8 cellular contexts compared by ENCODE assay signal in genomic region chr15:75104804-75105557, GRCh38.
DNase-seq lines count a peak whose midpoint lies in the region; ATAC-seq lines count a peak whose summit lies in the region.

No MANE protein-coding gene starts in this region.

- H2AFZ ChIP-seq in GM23248: no peak overlapping the region

- H3K9me2 ChIP-seq in GM23248 (ENCODE audit: insufficient read depth): no peaks in the 10 kb centered on the region

- DNase-seq in GM04503 (ENCODE audit: low read depth) (peak; percentile 63), GM23248 (peak; percentile 93), NCI-H2029 treated with DMSO at 0.1 percent for 48 hours (lab: John Stamatoyannopoulos, UW) (peak; percentile 36), right cardiac atrium (no peak), activated gamma-delta T cell (lab: John Stamatoyannopoulos, UW) (no peak), HT-29 (ENCODE audit: low spot score) (no peak)
- peak; percentile 28 for DNase-seq in activated naive CD4-positive, alpha-beta T cell treated with anti-CD3 and anti-CD28 coated beads, Interleukin-2, amount 10 ng/mL, durations not matched to agents 7 days and 5 days
- peak; percentile 32 to 42 for DNase-seq in stimulated activated CD8-positive, alpha-beta memory T cell treated with anti-CD3 and anti-CD28 coated beads, Interleukin-15, amount 100 ng/mL, for 48 hours (ENCODE audit: low read depth in 2 of 2)

- H3K4me1 ChIP-seq in GM23248 (ENCODE audit: insufficient read depth) (peaks cover 18% of the 10 kb centered on the region), right cardiac atrium (ENCODE audit: control insufficient read depth, insufficient read depth, low read length) (no peaks in the 10 kb centered on the region)

- H3K27ac Mint-ChIP-seq in activated naive CD4-positive, alpha-beta T cell treated with anti-CD3 and anti-CD28 coated beads, Interleukin-2, amount 10 ng/mL, durations not matched to agents 7 days and 5 days: peak overlapping the region; percentile 28

- H3F3A ChIP-seq in GM23248 (ENCODE audit: insufficient read depth): peaks cover 15% of the 10 kb centered on the region

- H3K27me3 ChIP-seq in GM23248 (replicated peaks; ENCODE audit: insufficient read depth) (no peaks in the 10 kb centered on the region), right cardiac atrium (ENCODE audit: control insufficient read depth, insufficient read depth) (no peaks in the 10 kb centered on the region)

- H3K4me2 ChIP-seq in GM23248 (ENCODE audit: unreplicated experiment): peak overlapping the region; percentile 2

- no peaks in the 10 kb centered on the region for H3K79me2 ChIP-seq in GM23248 (ENCODE audit: insufficient read depth)

- H3K4me1 Mint-ChIP-seq in activated naive CD4-positive, alpha-beta T cell treated with anti-CD3 and anti-CD28 coated beads, Interleukin-2, amount 10 ng/mL, durations not matched to agents 7 days and 5 days: peaks cover 32% of the 10 kb centered on the region

- H3K4me3 ChIP-seq in GM23248: no peak overlapping the region
- H3K4me3 ChIP-seq in right cardiac atrium (ENCODE audit: low read length): no peak overlapping the region

- no peaks in the 10 kb centered on the region for H3K9me3 ChIP-seq in GM23248 (ENCODE audit: low read depth)
- no peaks in the 10 kb centered on the region for H3K9me3 ChIP-seq in right cardiac atrium (ENCODE audit: control insufficient read depth, low read length)

- intact Hi-C loops in right cardiac atrium (cut with DNase I): no loop called here

- H4K20me1 ChIP-seq in GM23248 (ENCODE audit: insufficient read depth): no peaks in the 10 kb centered on the region

- no peaks in the 10 kb centered on the region for H3K36me3 Mint-ChIP-seq in activated naive CD4-positive, alpha-beta T cell treated with anti-CD3 and anti-CD28 coated beads, Interleukin-2, amount 10 ng/mL, durations not matched to agents 7 days and 5 days

- CTCF ChIA-PET in activated naive CD4-positive, alpha-beta T cell treated with anti-CD3 and anti-CD28 coated beads, Interleukin-2, amount 10 ng/mL, durations not matched to agents 7 days and 5 days (lab: Charles Lee): no interaction called here

- H3K9ac ChIP-seq in GM23248: peak overlapping the region; percentile 27; the same call in 1 of the 2 replicates

- H3K27ac ChIP-seq in GM23248 (peak overlapping the region; percentile 61), right cardiac atrium (ENCODE audit: low read length) (no peak overlapping the region)

- in situ Hi-C loops in GM23248 (cut with MboI): no loop called here

- H3K27me3 Mint-ChIP-seq in activated naive CD4-positive, alpha-beta T cell treated with anti-CD3 and anti-CD28 coated beads, Interleukin-2, amount 10 ng/mL, durations not matched to agents 7 days and 5 days: peaks cover 47% of the 10 kb centered on the region

- H3K9me3 Mint-ChIP-seq in activated naive CD4-positive, alpha-beta T cell treated with anti-CD3 and anti-CD28 coated beads, Interleukin-2, amount 10 ng/mL, durations not matched to agents 7 days and 5 days: no peaks in the 10 kb centered on the region

- WGBS in GM23248 (ENCODE audit: low coverage in 1 of 2, low lambda C conversion rate in 2 of 2, missing lambda C conversion rate in 2 of 2), 2 experiments: 68 to 72% methylated on average over 3 of the region's 3 CpGs
- 56% methylated on average over 3 of the region's 3 CpGs for WGBS in right cardiac atrium

- no peak overlapping the region for H3K4me3 Mint-ChIP-seq in activated naive CD4-positive, alpha-beta T cell treated with anti-CD3 and anti-CD28 coated beads, Interleukin-2, amount 10 ng/mL, durations not matched to agents 7 days and 5 days

- H3K36me3 ChIP-seq in GM23248 (ENCODE audit: low read depth): no peaks in the 10 kb centered on the region

- ATAC-seq in right cardiac atrium: peak; percentile 78 to 84

Comparison
In these comparisons a context has a peak if more than half of its experiments do, and no peak if none do; other contexts are left out.
1. DNase-seq: peak in GM04503 (single experiment), GM23248 (single experiment), NCI-H2029 treated with DMSO at 0.1 percent for 48 hours (single experiment), activated naive CD4-positive, alpha-beta T cell treated with anti-CD3 and anti-CD28 coated beads, Interleukin-2, amount 10 ng/mL, durations not matched to agents 7 days and 5 days (single experiment) and stimulated activated CD8-positive, alpha-beta memory T cell treated with anti-CD3 and anti-CD28 coated beads, Interleukin-15, amount 100 ng/mL, for 48 hours (2 of 2); none in right cardiac atrium (0 of 3), activated gamma-delta T cell (single experiment) and HT-29 (single experiment).